ENCODE assay signal across 4 cellular contexts in the genomic region with DNA sequence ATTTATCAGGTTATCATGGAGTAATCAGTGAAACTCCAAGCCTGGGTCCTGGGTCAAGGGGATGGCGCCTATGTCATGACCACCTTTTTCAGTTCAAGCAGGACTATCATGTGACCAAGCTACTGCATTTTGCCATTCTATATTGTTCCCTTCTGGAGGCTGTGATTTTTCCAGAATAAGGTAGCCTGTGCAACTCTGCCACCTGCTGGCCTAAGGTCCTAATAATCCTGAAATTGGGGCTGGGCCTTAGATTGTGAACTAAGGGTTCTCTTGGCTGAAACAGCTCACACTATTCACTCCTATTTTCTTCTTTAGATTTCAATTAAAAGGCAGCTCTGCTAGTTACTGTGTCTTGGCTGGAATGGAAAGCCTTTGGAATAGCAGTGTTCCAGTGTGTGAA. TPM values are rescaled to one million over a fixed set of nuclear protein-coding genes. Genes with fewer than 3 reads are reported as not detected.
"Had no signal": no experiment of that assay in that cellular context is flagged by ENCODE, and none has a peak within 500 bp of the region (broad histone marks: within the 10 kb centered on the region; RNA-seq: fewer than 3 reads in every experiment).

No MANE protein-coding gene starts in this region.

RNA-seq across cellular contexts. Expression of a gene that starts 32.4 kb away (rescaled TPM):
- total RNA-seq: fibroblast of lung, pulmonary artery endothelial cell, smooth muscle cell had no signal
- polyA plus RNA-seq: fibroblast of lung, neural cell had no signal
